ENCODE assay signal across 22 cellular contexts in the genomic region with DNA sequence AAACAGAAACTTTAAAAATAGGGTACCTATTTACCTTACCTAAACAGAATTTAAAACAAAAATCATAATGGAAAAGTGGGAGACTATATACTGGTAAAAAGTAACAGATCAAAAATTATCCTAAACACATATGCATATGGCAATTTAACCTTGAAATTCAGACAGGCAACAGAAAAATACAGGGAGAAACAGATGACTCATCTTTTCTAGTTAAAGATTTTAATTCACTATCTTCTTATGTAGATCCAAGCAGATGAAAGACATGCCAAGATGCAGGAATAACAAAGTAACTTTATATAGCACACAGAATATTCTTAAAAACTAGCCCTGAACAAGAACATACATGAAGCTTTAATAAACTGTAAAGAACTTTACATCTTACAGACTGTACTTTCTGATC.
"Had no signal": no experiment of that assay in that cellular context is flagged by ENCODE, and none has a peak within 500 bp of the region (broad histone marks: within the 10 kb centered on the region; RNA-seq: fewer than 3 reads in every experiment).

No MANE protein-coding gene starts in this region.

- H3K27me3 ChIP-seq: body of pancreas, colonic mucosa, heart right ventricle, tibial nerve, uterus had no signal

- H3K4me1 Mint-ChIP-seq: endodermal cell had no signal

- ATAC-seq: activated CD8-positive, alpha-beta memory T cell treated with anti-CD3 and anti-CD28 coated beads, Interleukin-2, amount 10 ng/mL, durations not matched to agents 7 days and 5 days; activated T-cell treated with anti-CD3 and anti-CD28 coated beads, Interleukin-2, amount 50 U/mL, for 4 hours; body of pancreas; heart right ventricle; left ventricle myocardium superior; stimulated activated naive CD8-positive, alpha-beta T cell treated with anti-CD3 and anti-CD28 coated beads, Interleukin-15, Interleukin-2, amounts not matched to agents 100 U/mL and 50 U/mL, for 24 hours had no signal

- DNase-seq: activated CD4-positive, alpha-beta memory T cell treated with anti-CD3 and anti-CD28 coated beads, Interleukin-2, amount 10 ng/mL, durations not matched to agents 7 days and 5 days; activated CD4-positive, alpha-beta T cell treated with anti-CD3 and anti-CD28 coated beads for 48 hours; activated CD4-positive, CD25-positive, alpha-beta regulatory T cell; activated CD8-positive, alpha-beta memory T cell treated with anti-CD3 and anti-CD28 coated beads, Interleukin-2, amount 10 ng/mL, durations not matched to agents 7 days and 5 days; activated effector memory CD4-positive, alpha-beta T cell treated with Interleukin-2 at 50 U/mL for 16 hours; activated naive CD4-positive, alpha-beta T cell treated with anti-CD3 and anti-CD28 coated beads, Interleukin-2, amount 50 U/mL, for 16 hours; activated T-cell treated with anti-CD3 and anti-CD28 coated beads, Interleukin-2, amount 50 U/mL, for 4 hours; amniotic stem cell; body of pancreas; central memory CD4-positive, alpha-beta T cell; colonic mucosa; endodermal cell; heart right ventricle; left ventricle myocardium superior; stimulated activated CD4-positive, alpha-beta T cell treated with anti-CD3 and anti-CD28 coated beads, Interleukin-12 subunit alpha, Interleukin-12 subunit beta, amount 100 ng/mL, for 4 hours; stimulated activated CD4-positive, alpha-beta T cell treated with anti-CD3 and anti-CD28 coated beads, Interleukin-1b, Interleukin-23, amount 100 ng/mL, for 48 hours; stimulated activated naive CD8-positive, alpha-beta T cell treated with anti-CD3 and anti-CD28 coated beads, Interleukin-15, Interleukin-2, amounts not matched to agents 100 U/mL and 50 U/mL, for 24 hours; substantia nigra; T1000; uterus had no signal

- H3K4me1 ChIP-seq: body of pancreas, colonic mucosa, uterus had no signal

- H3K9me3 ChIP-seq: body of pancreas, colonic mucosa, heart right ventricle, tibial nerve, uterus had no signal

- H3K27me3 Mint-ChIP-seq: activated CD4-positive, alpha-beta memory T cell treated with anti-CD3 and anti-CD28 coated beads, Interleukin-2, amount 10 ng/mL, durations not matched to agents 7 days and 5 days; activated CD8-positive, alpha-beta memory T cell treated with anti-CD3 and anti-CD28 coated beads, Interleukin-2, amount 10 ng/mL, durations not matched to agents 7 days and 5 days; progenitor cell of endocrine pancreas had no signal

- H3K4me3 ChIP-seq: body of pancreas, colonic mucosa, heart right ventricle, tibial nerve, uterus had no signal

- H3K27ac ChIP-seq: body of pancreas, colonic mucosa, heart right ventricle, tibial nerve, uterus had no signal

- H3K36me3 ChIP-seq: uterus had no signal

- H3K9me3 Mint-ChIP-seq: activated CD4-positive, alpha-beta memory T cell treated with anti-CD3 and anti-CD28 coated beads, Interleukin-2, amount 10 ng/mL, durations not matched to agents 7 days and 5 days; activated T-cell treated with anti-CD3 and anti-CD28 coated beads, Interleukin-2, amount 50 U/mL, for 4 hours had no signal

- H3K27ac Mint-ChIP-seq: activated CD4-positive, alpha-beta memory T cell treated with anti-CD3 and anti-CD28 coated beads, Interleukin-2, amount 10 ng/mL, durations not matched to agents 7 days and 5 days; activated CD8-positive, alpha-beta memory T cell treated with anti-CD3 and anti-CD28 coated beads, Interleukin-2, amount 10 ng/mL, durations not matched to agents 7 days and 5 days; endodermal cell; progenitor cell of endocrine pancreas had no signal

- H3K4me3 Mint-ChIP-seq: activated CD4-positive, alpha-beta memory T cell treated with anti-CD3 and anti-CD28 coated beads, Interleukin-2, amount 10 ng/mL, durations not matched to agents 7 days and 5 days; activated CD8-positive, alpha-beta memory T cell treated with anti-CD3 and anti-CD28 coated beads, Interleukin-2, amount 10 ng/mL, durations not matched to agents 7 days and 5 days; activated T-cell treated with anti-CD3 and anti-CD28 coated beads, Interleukin-2, amount 50 U/mL, for 4 hours; endodermal cell had no signal
